Comparison of ENCODE assay signal across 20 cellular contexts in genomic region chr1:178723541-178723940, GRCh38. TPM values are rescaled to one million over a fixed set of nuclear protein-coding genes. Genes with fewer than 3 reads are reported as not detected.
A peak's percentile ranks its signal among the peaks of the same experiment; 100 is the strongest.
DNase-seq lines count a peak whose midpoint lies in the region; ATAC-seq and TF ChIP-seq lines count a peak whose summit lies in the region.
"Had no signal": no experiment of that assay in that cellular context is flagged by ENCODE, and none has a peak within 500 bp of the region (broad histone marks: within the 10 kb centered on the region; RNA-seq: fewer than 3 reads in every experiment).

No MANE protein-coding gene starts in this region.

- POLR2A ChIA-PET in MCF 10A (lab: Yijun Ruan, JAX) = interaction anchor here (0.8 to 0.9 kb wide), 2 partner anchors 19 to 21 kb away, joined by 3 to 4 read pairs; no protein-coding TSS in a partner anchor
- POLR2A ChIA-PET in activated B cell treated with CpG ODN at 0.5 μM for 24 hours (lab: Charles Lee) = interaction anchor here (4.8 kb wide), 1 partner anchor 179 kb away, joined by 102 read pairs; no protein-coding TSS in a partner anchor

- DNase-seq in MCF 10A (ENCODE audit: unreplicated experiment) (peak; percentile 54), breast epithelium (ENCODE audit: low spot score in 2 of 2) (no peak), activated B cell treated with CpG ODN at 0.5 μM for 24 hours (no peak), glomerular endothelial cell (ENCODE audit: extremely low read depth, low read depth, low spot score) (peak; percentile 48), HAP-1 (ENCODE audit: low spot score in 2 of 2) (no peak), vagina (ENCODE audit: extremely low spot score in 2 of 2) (no peak)
- DNase-seq: activated T-cell treated with anti-CD3 and anti-CD28 coated beads, Interleukin-2, amount 50 U/mL, for 24 hours; BE2C; GOT3; NCI-H1105 treated with DMSO at 0.1 percent for 48 hours; NCI-H524; pancreas; stimulated activated naive B cell treated with anti-CD40 and anti-IgM and Interleukin-4, amounts not matched to agents 10 μg/mL and 1 μg/mL and 100 μg/mL, for 72 hours; testis had no signal

- ATAC-seq in activated B cell treated with CpG ODN at 0.5 μM for 24 hours (ENCODE audit: low read depth) (no peak), HG02763 (IDR thresholded peaks at IDR 0.05; ENCODE audit: unreplicated experiment) (no peak)
- ATAC-seq in stimulated activated memory B cell treated with anti-CD40 and anti-IgM and Interleukin-4, amounts not matched to agents 10 μg/mL and 1 μg/mL and 100 μg/mL, for 72 hours = no peak
- ATAC-seq: activated CD4-positive, CD25-positive, alpha-beta regulatory T cell treated with anti-CD3 and anti-CD28 coated beads, Interleukin-2, amount 50 U/mL, for 24 hours; pancreas; stimulated activated naive B cell treated with anti-CD40 and anti-IgM and Interleukin-4, amounts not matched to agents 10 μg/mL and 1 μg/mL and 100 μg/mL, for 72 hours had no signal

- H3K9me3 ChIP-seq in breast epithelium (no peaks in the 10 kb centered on the region), HAP-1 (no peaks in the 10 kb centered on the region), vagina (no peaks in the 10 kb centered on the region)
- H3K9me3 ChIP-seq: BE2C, pancreas, testis had no signal

- in situ Hi-C loops in HAP-1 (cut with MboI; ENCODE audit: low sequenced_read_pairs) = no loop called here

- no peak overlapping the region for H3K27ac Mint-ChIP-seq in MCF 10A (ENCODE audit: low read depth, unreplicated experiment)
- peak overlapping the region; percentile 97 for H3K27ac Mint-ChIP-seq in activated B cell treated with CpG ODN at 0.5 μM for 24 hours
- peak overlapping the region; percentile 80 for H3K27ac Mint-ChIP-seq in stimulated activated memory B cell treated with anti-CD40 and anti-IgM and Interleukin-4, amounts not matched to agents 10 μg/mL and 1 μg/mL and 100 μg/mL, for 72 hours
- H3K27ac Mint-ChIP-seq: activated T-cell treated with anti-CD3 and anti-CD28 coated beads, Interleukin-2, amount 50 U/mL, for 24 hours; stimulated activated naive B cell treated with anti-CD40 and anti-IgM and Interleukin-4, amounts not matched to agents 10 μg/mL and 1 μg/mL and 100 μg/mL, for 72 hours had no signal

- no TSS peak for BruUV-seq in MCF 10A (replicated peaks; lab: Mats Ljungman, UMichigan)

- TF ChIP-seq CTCF in MCF 10A (IDR thresholded peaks at IDR 0.05; ENCODE audit: unreplicated experiment) (no peak), breast epithelium (IDR thresholded peaks at IDR 0.05) (no peak), activated B cell treated with CpG ODN at 0.5 μM for 24 hours (IDR thresholded peaks at IDR 0.05) (no peak), vagina (IDR thresholded peaks at IDR 0.05) (no peak)

- H3K27me3 Mint-ChIP-seq in MCF 10A (ENCODE audit: insufficient read depth, unreplicated experiment) = no peaks in the 10 kb centered on the region
- H3K27me3 Mint-ChIP-seq in activated B cell treated with CpG ODN at 0.5 μM for 24 hours = no peaks in the 10 kb centered on the region
- no peaks in the 10 kb centered on the region for H3K27me3 Mint-ChIP-seq in stimulated activated memory B cell treated with anti-CD40 and anti-IgM and Interleukin-4, amounts not matched to agents 10 μg/mL and 1 μg/mL and 100 μg/mL, for 72 hours
- H3K27me3 Mint-ChIP-seq: activated naive CD4-positive, alpha-beta T cell treated with anti-CD3 and anti-CD28 coated beads, Interleukin-2, amount 50 U/mL, for 24 hours; stimulated activated naive B cell treated with anti-CD40 and anti-IgM and Interleukin-4, amounts not matched to agents 10 μg/mL and 1 μg/mL and 100 μg/mL, for 72 hours had no signal

- TF ChIP-seq POLR2A in breast epithelium (IDR thresholded peaks at IDR 0.05) = no peak
- TF ChIP-seq POLR2A in vagina (IDR thresholded peaks at IDR 0.05) = no peak

- H3K4me3 ChIP-seq in breast epithelium (no peak overlapping the region), HAP-1 (no peak overlapping the region), vagina (no peak overlapping the region)
- H3K4me3 ChIP-seq: coronary artery, lung, pancreas had no signal

- H3K27ac ChIP-seq in breast epithelium (no peak overlapping the region), vagina (no peak overlapping the region)
- H3K27ac ChIP-seq: coronary artery had no signal

- H3K4me3 Mint-ChIP-seq in MCF 10A (ENCODE audit: unreplicated experiment) (no peak overlapping the region), activated B cell treated with CpG ODN at 0.5 μM for 24 hours (peak overlapping the region; percentile 90)
- H3K4me3 Mint-ChIP-seq in stimulated activated memory B cell treated with anti-CD40 and anti-IgM and Interleukin-4, amounts not matched to agents 10 μg/mL and 1 μg/mL and 100 μg/mL, for 72 hours = no peak overlapping the region

- peaks cover 25% of the 10 kb centered on the region for H3K4me1 Mint-ChIP-seq in MCF 10A (ENCODE audit: insufficient read depth, unreplicated experiment)
- H3K4me1 Mint-ChIP-seq in activated B cell treated with CpG ODN at 0.5 μM for 24 hours = peaks cover 55% of the 10 kb centered on the region
- peaks cover 44% of the 10 kb centered on the region for H3K4me1 Mint-ChIP-seq in stimulated activated memory B cell treated with anti-CD40 and anti-IgM and Interleukin-4, amounts not matched to agents 10 μg/mL and 1 μg/mL and 100 μg/mL, for 72 hours

- H3K4me1 ChIP-seq in breast epithelium (no peaks in the 10 kb centered on the region), HAP-1 (peaks cover 5% of the 10 kb centered on the region; the same call in 1 of the 2 replicates), vagina (peaks cover 14% of the 10 kb centered on the region)
- H3K4me1 ChIP-seq: BE2C, testis had no signal

- no peaks in the 10 kb centered on the region for H3K27me3 ChIP-seq in breast epithelium
- H3K27me3 ChIP-seq in HAP-1 (ENCODE audit: low read depth) = peaks cover 3% of the 10 kb centered on the region; the same call in 1 of the 2 replicates
- no peaks in the 10 kb centered on the region for H3K27me3 ChIP-seq in vagina
- H3K27me3 ChIP-seq: pancreas, testis had no signal

- H3K36me3 ChIP-seq in breast epithelium = no peaks in the 10 kb centered on the region
- no peaks in the 10 kb centered on the region for H3K36me3 ChIP-seq in HAP-1 (replicated peaks)
- no peaks in the 10 kb centered on the region for H3K36me3 ChIP-seq in vagina
- H3K36me3 ChIP-seq: BE2C, pancreas had no signal

- H3K9me3 Mint-ChIP-seq in MCF 10A (ENCODE audit: unreplicated experiment) (no peaks in the 10 kb centered on the region), activated B cell treated with CpG ODN at 0.5 μM for 24 hours (no peaks in the 10 kb centered on the region)
- no peaks in the 10 kb centered on the region for H3K9me3 Mint-ChIP-seq in stimulated activated memory B cell treated with anti-CD40 and anti-IgM and Interleukin-4, amounts not matched to agents 10 μg/mL and 1 μg/mL and 100 μg/mL, for 72 hours
- H3K9me3 Mint-ChIP-seq: activated naive CD4-positive, alpha-beta T cell treated with anti-CD3 and anti-CD28 coated beads, Interleukin-2, amount 50 U/mL, for 24 hours; activated T-cell treated with anti-CD3 and anti-CD28 coated beads, Interleukin-2, amount 50 U/mL, for 24 hours; stimulated activated naive B cell treated with anti-CD40 and anti-IgM and Interleukin-4, amounts not matched to agents 10 μg/mL and 1 μg/mL and 100 μg/mL, for 72 hours had no signal

- CTCF ChIA-PET in MCF 10A (lab: Yijun Ruan, JAX) = interaction anchor here (1.0 to 1.5 kb wide), 2 partner anchors 65 to 181 kb away, joined by 3 to 5 read pairs; no protein-coding TSS in a partner anchor
- CTCF ChIA-PET in activated B cell treated with CpG ODN at 0.5 μM for 24 hours (lab: Charles Lee) = interaction anchor here (2.0 kb wide), 1 partner anchor 181 kb away, joined by 6 read pairs; no protein-coding TSS in a partner anchor

- intact Hi-C loops in MCF 10A (cut with micrococcal nuclease) (no loop called here), breast epithelium (cut with DNase I; ENCODE audit: low total_unique reads) (no loop called here), activated B cell treated with CpG ODN at 0.5 μM for 24 hours (cut with micrococcal nuclease) (no loop called here), vagina (cut with DNase I) (no loop called here)

- H3K36me3 Mint-ChIP-seq in MCF 10A (ENCODE audit: insufficient read depth, unreplicated experiment) = no peaks in the 10 kb centered on the region
- H3K36me3 Mint-ChIP-seq in activated B cell treated with CpG ODN at 0.5 μM for 24 hours (ENCODE audit: low read depth) = peaks cover 25% of the 10 kb centered on the region
- H3K36me3 Mint-ChIP-seq in stimulated activated memory B cell treated with anti-CD40 and anti-IgM and Interleukin-4, amounts not matched to agents 10 μg/mL and 1 μg/mL and 100 μg/mL, for 72 hours = peaks cover 8% of the 10 kb centered on the region
- H3K36me3 Mint-ChIP-seq: activated naive CD4-positive, alpha-beta T cell treated with anti-CD3 and anti-CD28 coated beads, Interleukin-2, amount 50 U/mL, for 24 hours had no signal

RNA-seq across cellular contexts. Expression of gene RALGPS2, which starts 1.5 kb away (rescaled TPM):
- 13.3 and 16.0 TPM in 2 replicates for total RNA-seq in MCF 10A (2022)
- total RNA-seq in breast epithelium = 10 to 100 TPM in 2 of 3 donors, 1 to 10 TPM in 1; 4.8 to 45.2 (median 43.3) TPM
- 171 and 207 TPM in 2 replicates for total RNA-seq in activated B cell treated with CpG ODN at 0.5 μM for 24 hours
- total RNA-seq in glomerular endothelial cell = 28.6 and 37.7 TPM in 2 replicates
- 20.4 TPM for total RNA-seq in vagina

Comparison
In these comparisons a context has a peak if more than half of its experiments do, and no peak if none do; other contexts are left out.
1. DNase-seq: peak in MCF 10A (single experiment) and glomerular endothelial cell (single experiment); none in breast epithelium (0 of 2), activated B cell treated with CpG ODN at 0.5 μM for 24 hours (single experiment), HAP-1 (0 of 2) and vagina (0 of 2).